In the genomic region with DNA sequence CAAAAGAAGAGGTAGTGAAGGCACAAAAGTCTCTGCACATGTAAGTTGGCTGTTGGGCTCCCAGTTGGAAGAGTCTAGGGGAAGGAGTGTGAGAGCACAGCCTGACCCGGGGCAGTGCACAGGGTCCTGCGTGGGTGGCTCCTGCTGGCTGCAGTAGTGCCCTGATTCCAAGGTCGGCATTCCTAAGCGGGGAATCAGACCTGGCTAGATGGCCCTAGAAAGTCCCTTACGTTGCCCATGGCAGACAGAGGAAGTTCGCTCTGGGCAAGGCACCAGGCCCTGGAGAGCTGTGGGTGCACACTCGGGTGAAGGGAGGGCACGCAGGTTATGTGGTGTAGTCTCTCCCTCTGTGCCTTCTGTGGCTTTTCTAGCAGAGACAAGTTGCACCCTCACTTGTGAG, we compare ENCODE assay signal across 18 cellular contexts. TPM values are rescaled to one million over a fixed set of nuclear protein-coding genes. Genes with fewer than 3 reads are reported as not detected.
DNase-seq lines count a peak whose midpoint lies in the region; ATAC-seq, FAIRE-seq and TF ChIP-seq lines count a peak whose summit lies in the region.
"Had no signal": no experiment of that assay in that cellular context is flagged by ENCODE, and none has a peak within 500 bp of the region (broad histone marks: within the 10 kb centered on the region; RNA-seq: fewer than 3 reads in every experiment).

No MANE protein-coding gene starts in this region.

- DNase-seq in Panc1 (ENCODE audit: low read depth, low spot score) (no peak), astrocyte (ENCODE audit: low read depth) (no peak), left ventricle myocardium superior (no peak), progenitor cell of endocrine pancreas (ENCODE audit: low spot score, unreplicated experiment) (no peak), NCI-H526 (lab: John Stamatoyannopoulos, UW) (no peak), NCI-H226 (no peak)
- DNase-seq: ACHN, AML-193, NCI-H1105, NCI-H1694, NCI-H2107, NCI-H446, NCI-H748 treated with DMSO at 0.1 percent for 48 hours had no signal

- no peaks in the 10 kb centered on the region for H3K79me2 ChIP-seq in astrocyte (ENCODE audit: insufficient read depth, low read length)

- H3K9ac ChIP-seq in astrocyte (ENCODE audit: low read length): no peak overlapping the region
- H3K9ac ChIP-seq: KMS-11 had no signal

- no peak for FAIRE-seq in astrocyte (lab: Jason Lieb, UNC)

- H3K27me3 Mint-ChIP-seq in astrocyte (ENCODE audit: low read depth, unreplicated experiment) (no peaks in the 10 kb centered on the region), progenitor cell of endocrine pancreas (no peaks in the 10 kb centered on the region)

- H3K27ac Mint-ChIP-seq in astrocyte (ENCODE audit: unreplicated experiment): peak overlapping the region; percentile 24
- H3K27ac Mint-ChIP-seq in progenitor cell of endocrine pancreas: peak overlapping the region; percentile 39

- no peak overlapping the region for H3K4me2 ChIP-seq in astrocyte (ENCODE audit: low read length)
- H3K4me2 ChIP-seq: KMS-11 had no signal

- POLR2A ChIA-PET in Panc1 (lab: Charles Lee): no interaction called here

- intact Hi-C loops in Panc1 (cut with micrococcal nuclease; ENCODE audit: unreplicated experiment) (no loop called here), left ventricle myocardium superior (cut with micrococcal nuclease) (no loop called here)

- no peak overlapping the region for H3K4me3 ChIP-seq in Panc1 (ENCODE audit: low read depth in 2 of 2, low read length in 2 of 2)
- no peak overlapping the region for H3K4me3 ChIP-seq in astrocyte (ENCODE audit: insufficient read depth, low read depth, low read length)
- H3K4me3 ChIP-seq: SK-N-MC had no signal

- no peaks in the 10 kb centered on the region for H3K27me3 ChIP-seq in Panc1 (ENCODE audit: control insufficient read depth, insufficient read depth, low read length)
- H3K27me3 ChIP-seq in astrocyte (ENCODE audit: insufficient read depth, low read length): no peaks in the 10 kb centered on the region

- H2AFZ ChIP-seq in astrocyte (ENCODE audit: low read depth, low read length): no peak overlapping the region

- in situ Hi-C loops in Panc1 (cut with HindIII; ENCODE audit: low pct_unique_long_range_greater_than_20kb, low sequenced_read_pairs): loop anchor here (25.0 kb wide), 1 partner anchor 89 kb away; no protein-coding TSS in a partner anchor

- no TSS peak for BruUV-seq in Panc1 (replicated peaks; lab: Mats Ljungman, UMichigan)

- H3K9me3 ChIP-seq in Panc1 (ENCODE audit: control insufficient read depth, insufficient read depth, low read depth, low read length) (no peaks in the 10 kb centered on the region), astrocyte (ENCODE audit: insufficient read depth, low read depth, low read length) (no peaks in the 10 kb centered on the region)

- H3K4me1 Mint-ChIP-seq in astrocyte (ENCODE audit: low read depth, unreplicated experiment) (no peaks in the 10 kb centered on the region), progenitor cell of endocrine pancreas (ENCODE audit: low read depth) (peaks cover 8% of the 10 kb centered on the region)

- CTCF ChIA-PET in Panc1 (lab: Charles Lee): no interaction called here

- ATAC-seq in Panc1 (peak; percentile 62), left ventricle myocardium superior (peak; percentile 53), HG03025 (IDR thresholded peaks at IDR 0.05; ENCODE audit: low FRiP score, unreplicated experiment) (no peak)

- H3K4me1 ChIP-seq in Panc1 (ENCODE audit: control insufficient read depth, insufficient read depth, low read length): no peaks in the 10 kb centered on the region
- H3K4me1 ChIP-seq in astrocyte (ENCODE audit: insufficient read depth, low read length): no peaks in the 10 kb centered on the region

- H4K20me1 ChIP-seq in astrocyte (ENCODE audit: insufficient read depth, low read length): peaks cover 47% of the 10 kb centered on the region

- no peak for TF ChIP-seq CTCF in Panc1 (IDR thresholded peaks at IDR 0.05)
- TF ChIP-seq CTCF in astrocyte (IDR thresholded peaks at IDR 0.05; ENCODE audit: insufficient read depth, low read depth, low read length): no peak
- TF ChIP-seq CTCF in progenitor cell of endocrine pancreas (IDR thresholded peaks at IDR 0.05; ENCODE audit: unreplicated experiment): no peak

- H3K36me3 Mint-ChIP-seq in astrocyte (ENCODE audit: low read depth, unreplicated experiment): peaks cover 34% of the 10 kb centered on the region
- peaks cover 34% of the 10 kb centered on the region for H3K36me3 Mint-ChIP-seq in progenitor cell of endocrine pancreas (ENCODE audit: insufficient read depth)

- no peak overlapping the region for H3K4me3 Mint-ChIP-seq in astrocyte (ENCODE audit: unreplicated experiment)
- no peak overlapping the region for H3K4me3 Mint-ChIP-seq in progenitor cell of endocrine pancreas (ENCODE audit: low read depth)

- H3K9me3 Mint-ChIP-seq in astrocyte (ENCODE audit: unreplicated experiment) (no peaks in the 10 kb centered on the region), progenitor cell of endocrine pancreas (ENCODE audit: low read depth) (no peaks in the 10 kb centered on the region)

- peaks cover 44% of the 10 kb centered on the region for H3K36me3 ChIP-seq in Panc1 (ENCODE audit: control insufficient read depth, insufficient read depth, low read length)
- H3K36me3 ChIP-seq in astrocyte (ENCODE audit: insufficient read depth, low read length): peaks cover 55% of the 10 kb centered on the region

- H3K27ac ChIP-seq in Panc1 (ENCODE audit: low read length): no peak overlapping the region
- no peak overlapping the region for H3K27ac ChIP-seq in astrocyte (ENCODE audit: low read depth, low read length)
- H3K27ac ChIP-seq: KMS-11, SK-N-MC had no signal

RNA-seq across cellular contexts. Expression of a gene that starts 22.8 kb away (rescaled TPM):
- total RNA-seq in Panc1 (2021; ENCODE audit: unreplicated experiment): 0.13 TPM
- polyA plus RNA-seq in Panc1 (2012; ENCODE audit: insufficient read length): 0.11 TPM
- total RNA-seq in astrocyte: not detected in 2 replicates
- total RNA-seq in left ventricle myocardium superior: not detected
- 0.38 TPM in 1 of 2 replicates, not detected in the other for total RNA-seq in progenitor cell of endocrine pancreas
- total RNA-seq: H7, MCF 10A had no signal
